ENCODE assay signal across 8 cellular contexts in the genomic region with DNA sequence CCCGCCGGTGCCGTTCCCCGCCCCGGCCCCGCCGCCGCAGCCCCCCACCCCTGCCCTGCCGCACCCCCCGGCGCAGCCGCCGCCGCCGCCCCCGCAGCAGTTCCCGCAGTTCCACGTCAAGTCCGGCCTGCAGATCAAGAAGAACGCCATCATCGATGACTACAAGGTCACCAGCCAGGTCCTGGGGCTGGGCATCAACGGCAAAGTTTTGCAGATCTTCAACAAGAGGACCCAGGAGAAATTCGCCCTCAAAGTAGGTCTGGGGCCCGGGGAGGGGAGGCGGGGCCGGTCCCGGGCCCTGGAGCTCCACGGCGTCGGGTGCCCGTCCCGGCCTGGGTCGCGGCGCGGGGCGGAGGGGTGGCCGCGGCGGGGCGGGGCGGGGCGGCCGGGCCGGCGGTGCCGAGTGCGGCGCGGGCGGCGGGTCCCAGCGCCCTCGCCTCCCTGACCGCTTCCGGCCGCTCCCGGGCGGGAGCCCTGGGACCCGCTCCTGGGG. TPM values are rescaled to one million over a fixed set of nuclear protein-coding genes. Genes with fewer than 3 reads are reported as not detected.
DNase-seq lines count a peak whose midpoint lies in the region; ATAC-seq, FAIRE-seq and TF ChIP-seq lines count a peak whose summit lies in the region.

No MANE protein-coding gene starts in this region.

- TF ChIP-seq POLR2A in GM12891 (IDR thresholded peaks at IDR 0.05; ENCODE audit: low read depth, low read length) (no peak), lower leg skin (IDR thresholded peaks at IDR 0.05) (no peak)

- peaks cover 5% of the 10 kb centered on the region for H3K36me3 Mint-ChIP-seq in T-helper 1 cell treated with Interleukin-12 subunit alpha and Interleukin-12 subunit beta and Interleukin-4 antibody, amounts not matched to agents 30 μg/mL and 1 μg/mL, for 36 hours (ENCODE audit: low read depth)
- peaks cover 10 to 16% of the 10 kb centered on the region in 2 donors for H3K36me3 Mint-ChIP-seq in stimulated activated naive B cell treated with anti-CD40 and anti-IgM and Interleukin-4, amounts not matched to agents 10 μg/mL and 1 μg/mL and 100 μg/mL, for 72 hours

- H3K4me1 Mint-ChIP-seq in T-helper 1 cell treated with Interleukin-12 subunit alpha and Interleukin-12 subunit beta and Interleukin-4 antibody, amounts not matched to agents 30 μg/mL and 1 μg/mL, for 36 hours (ENCODE audit: low read depth), result peaks cover 40% of the 10 kb centered on the region
- H3K4me1 Mint-ChIP-seq in stimulated activated naive B cell treated with anti-CD40 and anti-IgM and Interleukin-4, amounts not matched to agents 10 μg/mL and 1 μg/mL and 100 μg/mL, for 72 hours, result peaks cover 65 to 85% of the 10 kb centered on the region in 2 donors

- intact Hi-C loops in lower leg skin (cut with DNase I; ENCODE audit: low total_unique reads), result no loop called here

- H3K27ac Mint-ChIP-seq in T-helper 1 cell treated with Interleukin-12 subunit alpha and Interleukin-12 subunit beta and Interleukin-4 antibody, amounts not matched to agents 30 μg/mL and 1 μg/mL, for 36 hours, result peak overlapping the region; percentile 96
- H3K27ac Mint-ChIP-seq in stimulated activated naive B cell treated with anti-CD40 and anti-IgM and Interleukin-4, amounts not matched to agents 10 μg/mL and 1 μg/mL and 100 μg/mL, for 72 hours, result peak overlapping the region; percentile 93

- peak overlapping the region; percentile 98 for H3K4me3 Mint-ChIP-seq in T-helper 1 cell treated with Interleukin-12 subunit alpha and Interleukin-12 subunit beta and Interleukin-4 antibody, amounts not matched to agents 30 μg/mL and 1 μg/mL, for 36 hours
- H3K4me3 Mint-ChIP-seq in stimulated activated naive B cell treated with anti-CD40 and anti-IgM and Interleukin-4, amounts not matched to agents 10 μg/mL and 1 μg/mL and 100 μg/mL, for 72 hours, result peak overlapping the region; percentile 89 to 92

- peak overlapping the region; percentile 84 for H3K27ac ChIP-seq in cingulate gyrus (ENCODE audit: low read depth, low read length)

- TF ChIP-seq CTCF in lower leg skin (IDR thresholded peaks at IDR 0.05), result no peak

- no peak for FAIRE-seq in GM12891 (lab: Jason Lieb, UNC)

- 0% methylated on average over 15 of the region's 60 CpGs; no CpG with 5 or more reads in 1 of the 2 donors for WGBS in lower leg skin, 2 donors

- H3K27me3 Mint-ChIP-seq in T-helper 1 cell treated with Interleukin-12 subunit alpha and Interleukin-12 subunit beta and Interleukin-4 antibody, amounts not matched to agents 30 μg/mL and 1 μg/mL, for 36 hours (ENCODE audit: low read depth), result peaks cover 8% of the 10 kb centered on the region
- no peaks in the 10 kb centered on the region for H3K27me3 Mint-ChIP-seq in stimulated activated naive B cell treated with anti-CD40 and anti-IgM and Interleukin-4, amounts not matched to agents 10 μg/mL and 1 μg/mL and 100 μg/mL, for 72 hours

- no peaks in the 10 kb centered on the region for H3K9me3 Mint-ChIP-seq in T-helper 1 cell treated with Interleukin-12 subunit alpha and Interleukin-12 subunit beta and Interleukin-4 antibody, amounts not matched to agents 30 μg/mL and 1 μg/mL, for 36 hours
- no peaks in the 10 kb centered on the region for H3K9me3 Mint-ChIP-seq in stimulated activated naive B cell treated with anti-CD40 and anti-IgM and Interleukin-4, amounts not matched to agents 10 μg/mL and 1 μg/mL and 100 μg/mL, for 72 hours

- ATAC-seq in HG02798 (IDR thresholded peaks at IDR 0.05; ENCODE audit: poor library complexity, unreplicated experiment), result peak; percentile 25
- ATAC-seq in stimulated activated naive B cell treated with anti-CD40 and anti-IgM and Interleukin-4, amounts not matched to agents 10 μg/mL and 1 μg/mL and 100 μg/mL, for 72 hours (replicated peaks), result peak; percentile 34 to 41

- peak overlapping the region; percentile 76 for H3K4me3 ChIP-seq in lower leg skin (ENCODE audit: low read depth, poor library complexity, severe bottlenecking)

- peak; percentile 32 for DNase-seq in GM12891 (ENCODE audit: insufficient read length, low spot score)
- DNase-seq in lower leg skin (ENCODE audit: low spot score in 2 of 2), result no peak
- DNase-seq in stimulated activated naive B cell treated with anti-CD40 and anti-IgM and Interleukin-4, amounts not matched to agents 10 μg/mL and 1 μg/mL and 100 μg/mL, for 72 hours, result no peak
- DNase-seq in cerebellar cortex (ENCODE audit: low spot score), result no peak
- no peak for DNase-seq in DMS153 (lab: John Stamatoyannopoulos, UW)

TF ChIP-seq in GM12891, 5 proteins besides CTCF, POLR2A, EP300 and RAD21:
- no peak for TF ChIP-seq TAF1 (IDR thresholded peaks at IDR 0.05; ENCODE audit: low read depth, low read length)
- no peak for TF ChIP-seq SPI1 (IDR thresholded peaks at IDR 0.05; ENCODE audit: low read depth, low read length)
- TF ChIP-seq POLR2AphosphoS5 (IDR thresholded peaks at IDR 0.05; ENCODE audit: low read depth, low read length), result no peak
- TF ChIP-seq PAX5 (IDR thresholded peaks at IDR 0.05; ENCODE audit: insufficient read depth, low read length, severe bottlenecking), result no peak
- no peak for TF ChIP-seq POU2F2 (IDR thresholded peaks at IDR 0.05; ENCODE audit: low read depth, low read length)

RNA-seq across cellular contexts. Expression of a gene that starts 0.6 kb away (rescaled TPM):
- 59.4 TPM for polyA plus RNA-seq in GM12891 (2012; ENCODE audit: low read depth, missing spikeins)
- total RNA-seq in lower leg skin, result 10 to 100 TPM; 40.0 to 62.4 (median 52.4) TPM

RNA-seq across cellular contexts. Expression of a gene that starts 50.0 kb away (rescaled TPM):
- 4.6 TPM for polyA plus RNA-seq in GM12891 (2012; ENCODE audit: low read depth, missing spikeins)
- 1 to 10 TPM; 1.4 to 4.7 (median 3.2) TPM for total RNA-seq in lower leg skin
